ENCODE assay signal across 18 cellular contexts in the genomic region with DNA sequence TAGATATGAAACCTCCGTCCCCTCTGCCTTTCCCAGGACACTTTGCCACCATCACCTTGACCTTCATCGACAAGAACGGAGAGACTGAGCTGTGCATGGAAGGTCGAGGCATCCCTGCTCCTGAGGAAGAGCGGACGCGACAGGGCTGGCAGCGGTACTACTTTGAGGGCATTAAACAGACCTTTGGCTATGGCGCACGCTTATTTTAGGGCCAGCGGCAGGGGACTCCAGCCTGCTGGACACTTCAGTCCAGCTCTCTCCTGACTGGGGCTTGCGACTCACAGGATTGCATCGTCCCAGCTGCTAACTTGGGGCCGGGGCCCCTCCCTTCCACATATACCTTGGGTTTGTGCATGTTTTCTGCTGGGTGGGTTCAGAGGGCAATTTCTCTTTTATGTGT. TPM values are rescaled to one million over a fixed set of nuclear protein-coding genes. Genes with fewer than 3 reads are reported as not detected.
DNase-seq lines count a peak whose midpoint lies in the region; ATAC-seq, FAIRE-seq and TF ChIP-seq lines count a peak whose summit lies in the region.
"Had no signal": no experiment of that assay in that cellular context is flagged by ENCODE, and none has a peak within 500 bp of the region (broad histone marks: within the 10 kb centered on the region; RNA-seq: fewer than 3 reads in every experiment).

No MANE protein-coding gene starts in this region.

- TF ChIP-seq EP300 in K562 (IDR thresholded peaks at IDR 0.05; ENCODE audit: low read length), result no peak

- no peak overlapping the region for H2BK20ac ChIP-seq in IMR-90 (ENCODE audit: low read depth, low read length)

- BruUV-seq in mammary epithelial cell (replicated peaks; lab: Mats Ljungman, UMichigan) (TSS peak; percentile 75), IMR-90 (replicated peaks; lab: Mats Ljungman, UMichigan) (TSS peak; percentile 60), K562 (replicated peaks; lab: Mats Ljungman, UMichigan) (TSS peak; percentile 56)

- H3K4ac ChIP-seq in IMR-90 (ENCODE audit: low read depth, low read length), result no peak overlapping the region
- no peak overlapping the region for H3K4ac ChIP-seq in trophoblast cell (ENCODE audit: low read depth, low read length)

- H4K8ac ChIP-seq in IMR-90 (ENCODE audit: low read depth in 2 of 2, low read length in 2 of 2), result no peak overlapping the region
- no peak overlapping the region for H4K8ac ChIP-seq in trophoblast cell (ENCODE audit: low read depth, low read length)

- in situ Hi-C loops in mammary epithelial cell (cut with MboI; ENCODE audit: low sequenced_read_pairs in 2 of 2) (loop anchor here in 1 of 2 donors (25.0 kb wide), 1 partner anchor 243 kb away; a partner anchor contains a TSS), IMR-90 (cut with MboI; ENCODE audit: low sequenced_read_pairs) (loop anchor here (10.0 kb wide), 1 partner anchor 246 kb away; no protein-coding TSS in a partner anchor), K562 (cut with MboI) (no loop called here)

- no peak overlapping the region for H4K12ac ChIP-seq in trophoblast cell (ENCODE audit: low read depth, low read length)

- H3K27ac ChIP-seq in mammary epithelial cell (ENCODE audit: insufficient read depth, low read depth, low read length), result no peak overlapping the region
- H3K27ac ChIP-seq in breast epithelium, result no peak overlapping the region
- no peak overlapping the region for H3K27ac ChIP-seq in IMR-90 (ENCODE audit: insufficient read depth, low read length)
- no peak overlapping the region for H3K27ac ChIP-seq in K562 (ENCODE audit: extremely low read depth, low read depth, low read length)
- no peak overlapping the region for H3K27ac ChIP-seq in trophoblast cell (ENCODE audit: low read depth, low read length)
- H3K27ac ChIP-seq in small intestine (ENCODE audit: low read depth in 1 of 2, low read length in 1 of 2), result no peak overlapping the region
- H3K27ac ChIP-seq: SJSA1 had no signal

- H4K91ac ChIP-seq in IMR-90 (ENCODE audit: insufficient read depth, low read depth, low read length) (no peak overlapping the region), trophoblast cell (ENCODE audit: low read depth, low read length) (no peak overlapping the region)

- H2BK120ac ChIP-seq in IMR-90 (ENCODE audit: low read depth, low read length), result no peak overlapping the region
- H2BK120ac ChIP-seq in trophoblast cell (ENCODE audit: insufficient read depth, low read length, poor library complexity), result no peak overlapping the region

- no peak overlapping the region for H3K23ac ChIP-seq in IMR-90 (ENCODE audit: low read depth, low read length)
- H3K23ac ChIP-seq in trophoblast cell (ENCODE audit: low read length), result no peak overlapping the region

- H2AK5ac ChIP-seq in IMR-90 (ENCODE audit: low read depth, low read length), result no peak overlapping the region
- H2AK5ac ChIP-seq in trophoblast cell (ENCODE audit: low read length), result no peak overlapping the region

- H2AFZ ChIP-seq in mammary epithelial cell (ENCODE audit: low read depth, low read length), result no peak overlapping the region
- no peak overlapping the region for H2AFZ ChIP-seq in IMR-90 (replicated peaks; ENCODE audit: low read length, poor library complexity)
- H2AFZ ChIP-seq in K562 (ENCODE audit: low read depth, low read length), result no peak overlapping the region
- H2AFZ ChIP-seq in trophoblast cell (ENCODE audit: insufficient read depth, low read length, poor library complexity), result no peak overlapping the region

- intact Hi-C loops in mammary epithelial cell (cut with micrococcal nuclease), result no loop called here
- intact Hi-C loops in breast epithelium (cut with DNase I; ENCODE audit: low total_unique reads), result loop anchor here (5.0 kb wide), 1 partner anchor 687 kb away; no protein-coding TSS in a partner anchor
- intact Hi-C loops in IMR-90 (cut with micrococcal nuclease), result no loop called here
- intact Hi-C loops in K562 (cut with micrococcal nuclease), result no loop called here

- TF ChIP-seq POLR2A in breast epithelium (IDR thresholded peaks at IDR 0.05) (no peak), IMR-90 (IDR thresholded peaks at IDR 0.05; ENCODE audit: low read depth, low read length) (no peak), K562 (conservative IDR thresholded peaks at IDR 0.05) (no peak)

- POLR2A ChIA-PET in IMR-90 (lab: Charles Lee; ENCODE audit: unreplicated experiment), result no interaction called here
- POLR2A ChIA-PET in K562 (lab: Yijun Ruan, JAX), result interaction anchor here (2.2 kb wide), 1 partner anchor 11 kb away, joined by 7 read pairs; a partner anchor contains a TSS

- H2BK15ac ChIP-seq in IMR-90 (ENCODE audit: low read depth, low read length), result no peak overlapping the region

- no peaks in the 10 kb centered on the region; the same call in 1 of the 2 replicates for H3K9me1 ChIP-seq in IMR-90 (ENCODE audit: insufficient read depth, low read length)
- H3K9me1 ChIP-seq in K562 (ENCODE audit: control insufficient read depth, insufficient read depth, low read length), result no peaks in the 10 kb centered on the region

- TF ChIP-seq RAD21 in IMR-90 (IDR thresholded peaks at IDR 0.05; ENCODE audit: low read length) (no peak), K562 (CRISPR knock-in tag; conservative IDR thresholded peaks at IDR 0.05 in 1 of 2, IDR thresholded peaks at IDR 0.05 in 1 of 2) (no peak)

- H3K79me1 ChIP-seq in IMR-90 (ENCODE audit: low read depth in 1 of 2, low read length in 2 of 2), result no peaks in the 10 kb centered on the region
- no peaks in the 10 kb centered on the region for H3K79me1 ChIP-seq in trophoblast cell (ENCODE audit: low read length)

- H3K36me3 ChIP-seq in mammary epithelial cell (ENCODE audit: insufficient read depth, low read length) (peaks cover 29% of the 10 kb centered on the region), breast epithelium (peaks cover 7% of the 10 kb centered on the region), IMR-90 (ENCODE audit: control insufficient read depth, insufficient read depth, low read length) (peaks cover 27% of the 10 kb centered on the region), K562 (ENCODE audit: control insufficient read depth, insufficient read depth, low read length) (peaks cover 48% of the 10 kb centered on the region; the same call in 2 of the 3 replicates), trophoblast cell (ENCODE audit: control insufficient read depth in 1 of 2, insufficient read depth in 2 of 2, low read length in 2 of 2) (peaks cover 25 to 40% of the 10 kb centered on the region in 2 experiments), small intestine (ENCODE audit: control insufficient read depth in 2 of 2, insufficient read depth in 2 of 2, low read length in 2 of 2) (peaks cover 13 to 23% of the 10 kb centered on the region in 2 donors)

- dilution Hi-C loops in mammary epithelial cell (cut with HindIII; ENCODE audit: low sequenced_read_pairs), result no loop called here
- dilution Hi-C loops in IMR-90 (cut with HindIII; ENCODE audit: low sequenced_read_pairs, unreplicated experiment), result no loop called here

- H2BK5ac ChIP-seq in IMR-90 (ENCODE audit: low read depth, low read length, poor library complexity, severe bottlenecking), result no peak overlapping the region
- no peak overlapping the region for H2BK5ac ChIP-seq in trophoblast cell (ENCODE audit: low read depth, low read length, poor library complexity)

- H3K9me3 ChIP-seq in mammary epithelial cell (replicated peaks; ENCODE audit: insufficient read depth, low read length) (no peaks in the 10 kb centered on the region), breast epithelium (no peaks in the 10 kb centered on the region), IMR-90 (ENCODE audit: control insufficient read depth, insufficient read depth, low read length) (no peaks in the 10 kb centered on the region), K562 (replicated peaks; ENCODE audit: control insufficient read depth, insufficient read depth, low read depth, low read length) (no peaks in the 10 kb centered on the region), trophoblast cell (ENCODE audit: insufficient read depth, low read depth, low read length) (no peaks in the 10 kb centered on the region), small intestine (ENCODE audit: control insufficient read depth, low read depth) (no peaks in the 10 kb centered on the region)
- H3K9me3 ChIP-seq: HAP-1, SJSA1 had no signal

- H3K14ac ChIP-seq in IMR-90 (replicated peaks; ENCODE audit: low read depth, low read length) (no peak overlapping the region), trophoblast cell (ENCODE audit: low read length) (no peak overlapping the region)

- no peak overlapping the region for H3K18ac ChIP-seq in IMR-90 (ENCODE audit: low read depth, low read length)
- H3K18ac ChIP-seq in trophoblast cell (ENCODE audit: low read length), result no peak overlapping the region

- H3K9ac ChIP-seq in mammary epithelial cell (ENCODE audit: insufficient read depth, low read length), result no peak overlapping the region
- no peak overlapping the region for H3K9ac ChIP-seq in IMR-90 (ENCODE audit: low read depth, low read length)
- no peak overlapping the region for H3K9ac ChIP-seq in K562 (ENCODE audit: insufficient read depth in 1 of 2, low read depth in 2 of 2, low read length in 2 of 2)
- H3K9ac ChIP-seq in trophoblast cell (ENCODE audit: low read length), result no peak overlapping the region

- 100% methylated on average over 11 of the region's 14 CpGs for WGBS in mammary epithelial cell (ENCODE audit: low coverage, missing lambda C conversion rate)
- 60% methylated on average over 1 of the region's 14 CpGs; no CpG with 5 or more reads in 1 of the 2 experiments for WGBS in IMR-90 (ENCODE audit: extremely low coverage in 2 of 2, insufficient read length in 1 of 2), 2 experiments
- 98% methylated on average over 9 of the region's 14 CpGs for WGBS in K562 (ENCODE audit: insufficient coverage, low coverage, missing lambda C conversion rate)
- WGBS in trophoblast cell (ENCODE audit: extremely low coverage, insufficient coverage, insufficient read length), result no CpG with 5 or more reads among the region's 14 CpGs
- WGBS in small intestine, 3 donors, result 84 to 89% (median 85%) methylated on average over 14 of the region's 14 CpGs

- CTCF ChIA-PET in mammary epithelial cell (lab: Charles Lee; ENCODE audit: low non-redundant PET) (no interaction called here), IMR-90 (lab: Yijun Ruan, JAX) (interaction anchor here (0.8 to 2.2 kb wide), 2 partner anchors 10 to 11 kb away, joined by 3 to 8 read pairs; no protein-coding TSS in a partner anchor), K562 (lab: Yijun Ruan, JAX; ENCODE audit: low intra/inter-chr PET ratio) (no interaction called here)

- ATAC-seq in IMR-90 (ENCODE audit: low read depth) (no peak), K562 (peak; percentile 75), HG03159 (IDR thresholded peaks at IDR 0.05; ENCODE audit: unreplicated experiment) (no peak)

- FAIRE-seq in K562 (lab: Jason Lieb, UNC) (no peak), small intestine (lab: Jason Lieb, UNC) (no peak)
- FAIRE-seq: A204.1 had no signal

- H3K4me3 ChIP-seq in mammary epithelial cell (replicated peaks in 1 of 3; ENCODE audit: insufficient read depth in 1 of 3, low read depth in 2 of 3, low read length in 3 of 3) (no peak overlapping the region), breast epithelium (no peak overlapping the region), IMR-90 (ENCODE audit: insufficient read depth, low read depth, low read length) (no peak overlapping the region), K562 (no peak overlapping the region), trophoblast cell (ENCODE audit: low read depth, low read length) (peak overlapping the region; percentile 15), small intestine (ENCODE audit: low read depth in 1 of 2, low read length in 2 of 2) (no peak overlapping the region)
- H3K4me3 ChIP-seq: HAP-1, SJSA1 had no signal

- H3K79me2 ChIP-seq in mammary epithelial cell (ENCODE audit: insufficient read depth, low read length) (no peaks in the 10 kb centered on the region), K562 (ENCODE audit: control insufficient read depth, insufficient read depth, low read length) (no peaks in the 10 kb centered on the region), trophoblast cell (ENCODE audit: control insufficient read depth, insufficient read depth, low read length, poor library complexity) (no peaks in the 10 kb centered on the region)

- no peak overlapping the region for H2AK9ac ChIP-seq in IMR-90 (replicated peaks; ENCODE audit: low read depth, low read length, poor library complexity)

- H3K4me2 ChIP-seq in mammary epithelial cell (ENCODE audit: insufficient read depth, low read depth, low read length) (no peak overlapping the region), IMR-90 (ENCODE audit: low read depth, low read length) (no peak overlapping the region), K562 (ENCODE audit: insufficient read depth, low read length) (no peak overlapping the region), trophoblast cell (ENCODE audit: low read length) (no peak overlapping the region)

- H3K27me3 ChIP-seq in mammary epithelial cell (ENCODE audit: insufficient read depth, low read length) (no peaks in the 10 kb centered on the region), breast epithelium (no peaks in the 10 kb centered on the region), IMR-90 (ENCODE audit: control insufficient read depth, insufficient read depth, low read length) (peaks cover 9% of the 10 kb centered on the region), K562 (ENCODE audit: control insufficient read depth in 2 of 2, insufficient read depth in 2 of 2, low read length in 2 of 2) (peaks cover 4 to 9% of the 10 kb centered on the region in 2 experiments; a peak in 4 of 5 replicates), trophoblast cell (ENCODE audit: insufficient read depth, low read length) (no peaks in the 10 kb centered on the region), small intestine (ENCODE audit: control insufficient read depth in 2 of 2, insufficient read depth in 2 of 2, low read length in 2 of 2) (no peaks in the 10 kb centered on the region)

- H4K20me1 ChIP-seq in mammary epithelial cell (ENCODE audit: insufficient read depth, low read length), result no peaks in the 10 kb centered on the region
- no peaks in the 10 kb centered on the region for H4K20me1 ChIP-seq in IMR-90 (ENCODE audit: insufficient read depth, low read length)
- no peaks in the 10 kb centered on the region for H4K20me1 ChIP-seq in K562 (replicated peaks; ENCODE audit: control insufficient read depth, insufficient read depth, low read length)

- H2BK12ac ChIP-seq in trophoblast cell (ENCODE audit: low read length), result no peak overlapping the region

- no peak overlapping the region for H3K56ac ChIP-seq in IMR-90 (ENCODE audit: extremely low read depth, insufficient read depth, low read length)

- H4K5ac ChIP-seq in IMR-90 (ENCODE audit: low read depth, low read length), result no peak overlapping the region

- H3K4me1 ChIP-seq in mammary epithelial cell (ENCODE audit: insufficient read depth, low read length) (no peaks in the 10 kb centered on the region), breast epithelium (no peaks in the 10 kb centered on the region), IMR-90 (ENCODE audit: control insufficient read depth, insufficient read depth, low read length) (no peaks in the 10 kb centered on the region), K562 (replicated peaks in 1 of 2; ENCODE audit: control insufficient read depth in 2 of 2, insufficient read depth in 2 of 2, low read length in 2 of 2) (no peaks in the 10 kb centered on the region), trophoblast cell (ENCODE audit: control insufficient read depth in 1 of 2, insufficient read depth in 2 of 2, low read length in 2 of 2) (no peaks in the 10 kb centered on the region), small intestine (ENCODE audit: control insufficient read depth in 2 of 2, insufficient read depth in 1 of 2, low read depth in 1 of 2, low read length in 1 of 2) (no peaks in the 10 kb centered on the region)
- H3K4me1 ChIP-seq: SJSA1 had no signal

- TF ChIP-seq CTCF in mammary epithelial cell (conservative IDR thresholded peaks at IDR 0.05 in 1 of 2, IDR thresholded peaks at IDR 0.05 in 1 of 2; ENCODE audit: extremely low read depth in 1 of 2, insufficient read depth in 1 of 2, low read depth in 1 of 2, low read length in 2 of 2) (no peak), breast epithelium (IDR thresholded peaks at IDR 0.05) (no peak), IMR-90 (conservative IDR thresholded peaks at IDR 0.05; ENCODE audit: low read depth, low read length) (no peak), K562 (IDR thresholded peaks at IDR 0.05 in 2 of 3, conservative IDR thresholded peaks at IDR 0.05 in 1 of 3; ENCODE audit: insufficient read depth in 2 of 3, low read depth in 1 of 3, low read length in 3 of 3) (no peak)

- DNase-seq in mammary epithelial cell (no peak), breast epithelium (ENCODE audit: low spot score in 2 of 2) (no peak), IMR-90 (no peak), K562 (ENCODE audit: extremely low read depth in 1 of 4, low spot score in 3 of 4) (no peak), trophoblast cell (peak; percentile 35 to 63), epidermal melanocyte (ENCODE audit: insufficient read length, low spot score) (no peak), small intestine (no peak)
- DNase-seq: C1 segment of cervical spinal cord, COR-L47, DMS53, KBM-7, NCI-H1417 treated with DMSO at 0.1 percent for 48 hours, NCI-H1930, NCI-H748 treated with DMSO at 0.1 percent for 48 hours had no signal

RNA-seq across cellular contexts. Expression of a gene that starts 11.1 kb away (rescaled TPM):
- total RNA-seq in mammary epithelial cell (100 to 1,000 TPM in 1 of 2 donors, 10 to 100 TPM in 1; 63.7 to 140 TPM), breast epithelium (100 to 1,000 TPM in 2 of 3 donors, 10 to 100 TPM in 1; 81.0 to 121 (median 110) TPM), IMR-90 (2012; rRNA removed) (152 and 166 TPM in 2 replicates), K562 (2014; rRNA removed) (144 and 157 TPM in 2 replicates), K562 (2014; rRNA removed; fragmentation: Illumina TruSeq; extraction: Trizol) (184 and 201 TPM in 2 replicates), K562 (2015; rRNA removed; fragmentation: Illumina TruSeq; extraction: Trizol) (193 and 197 TPM in 2 replicates), K562 (2021) (168 and 175 TPM in 2 replicates)
- polyA plus RNA-seq in mammary epithelial cell (224 TPM), IMR-90 (2012; rRNA removed) (190 and 252 TPM in 2 replicates), K562 (2011; rRNA removed) (137 and 208 TPM in 2 replicates), K562 (2014; fragmentation: Illumina TruSeq; extraction: Trizol) (282 and 317 TPM in 2 replicates), K562 (2014; fragmentation: Nextera tagmentation; extraction: Ambion mirVana) (10 to 100 TPM; 41.4 to 75.1 TPM), K562 (2014; rRNA removed) (202 and 232 TPM in 2 replicates), small intestine (10 to 100 TPM; 57.3 to 90.8 (median 80.7) TPM)
- polyA minus RNA-seq in mammary epithelial cell, result 311 TPM
- polyA plus RNA-seq in IMR-90 (2012; cell fraction: cytosol; rRNA removed), result 97.8 and 134 TPM in 2 replicates
- 42.3 and 94.5 TPM in 2 replicates for polyA plus RNA-seq in IMR-90 (2012; cell fraction: nucleus; rRNA removed; ENCODE audit: low replicate concordance)
- 54.8 and 74.6 TPM in 2 replicates for total RNA-seq in K562 (2011; cell fraction: chromatin; rRNA removed; ENCODE audit: low replicate concordance)
- total RNA-seq in K562 (2011; cell fraction: nucleolus; rRNA removed), result 43.2 and 44.5 TPM in 2 replicates
- total RNA-seq in K562 (2011; cell fraction: nucleoplasm; rRNA removed), result 51.8 and 61.0 TPM in 2 replicates
- 162 and 171 TPM in 2 replicates for polyA plus RNA-seq in K562 (2011; cell fraction: cytosol; rRNA removed)
- polyA plus RNA-seq in K562 (2011; cell fraction: nucleus; rRNA removed), result 49.9 and 55.0 TPM in 2 replicates
- 62.9 and 128 TPM in 2 replicates for polyA plus RNA-seq in K562 (2012)
- polyA minus RNA-seq in K562 (2011; rRNA and poly(A)+ RNA removed), result 227 and 265 TPM in 2 replicates
- polyA minus RNA-seq in K562 (2011; cell fraction: cytosol; rRNA and poly(A)+ RNA removed), result 77.3 and 97.7 TPM in 2 replicates
- 15.5 and 36.1 TPM in 2 replicates for polyA minus RNA-seq in K562 (2011; cell fraction: nucleus; rRNA and poly(A)+ RNA removed)
- 98.3 and 100 TPM in 2 replicates for polyA plus RNA-seq in trophoblast cell (2013)

RNA-seq across cellular contexts. Expression of a gene that starts 11.6 kb away (rescaled TPM):
- total RNA-seq in mammary epithelial cell, result 10 to 100 TPM; 15.3 to 25.7 TPM
- 14.9 TPM for polyA plus RNA-seq in mammary epithelial cell
- 26.4 TPM for polyA minus RNA-seq in mammary epithelial cell
- total RNA-seq in breast epithelium, result 10 to 100 TPM; 14.7 to 25.9 (median 19.2) TPM
- 32.2 and 43.0 TPM in 2 replicates for total RNA-seq in IMR-90 (2012; rRNA removed)
- 17.2 and 19.0 TPM in 2 replicates for polyA plus RNA-seq in IMR-90 (2012; rRNA removed)
- polyA plus RNA-seq in IMR-90 (2012; cell fraction: cytosol; rRNA removed), result 7.5 and 11.2 TPM in 2 replicates
- 6.8 and 34.7 TPM in 2 replicates for polyA plus RNA-seq in IMR-90 (2012; cell fraction: nucleus; rRNA removed; ENCODE audit: low replicate concordance)
- total RNA-seq in K562 (2011; cell fraction: chromatin; rRNA removed; ENCODE audit: low replicate concordance), result 22.8 and 28.7 TPM in 2 replicates
- total RNA-seq in K562 (2011; cell fraction: nucleolus; rRNA removed), result 16.3 and 18.5 TPM in 2 replicates
- 18.0 and 19.5 TPM in 2 replicates for total RNA-seq in K562 (2011; cell fraction: nucleoplasm; rRNA removed)
- 7.9 and 8.1 TPM in 2 replicates for total RNA-seq in K562 (2014; rRNA removed)
- total RNA-seq in K562 (2014; rRNA removed; fragmentation: Illumina TruSeq; extraction: Trizol), result 10.0 and 12.3 TPM in 2 replicates
- total RNA-seq in K562 (2015; rRNA removed; fragmentation: Illumina TruSeq; extraction: Trizol), result 9.4 and 9.9 TPM in 2 replicates
- total RNA-seq in K562 (2021), result 8.6 and 9.2 TPM in 2 replicates
- 23.8 and 25.6 TPM in 2 replicates for polyA plus RNA-seq in K562 (2011; rRNA removed)
- polyA plus RNA-seq in K562 (2011; cell fraction: cytosol; rRNA removed), result 11.4 and 19.1 TPM in 2 replicates
- polyA plus RNA-seq in K562 (2011; cell fraction: nucleus; rRNA removed), result 22.9 and 27.2 TPM in 2 replicates
- polyA plus RNA-seq in K562 (2012), result 7.8 and 14.1 TPM in 2 replicates
- 13.1 and 15.1 TPM in 2 replicates for polyA plus RNA-seq in K562 (2014; fragmentation: Illumina TruSeq; extraction: Trizol)
- polyA plus RNA-seq in K562 (2014; fragmentation: Nextera tagmentation; extraction: Ambion mirVana), result 10 to 100 TPM in 1 of 2 experiments, 1 to 10 TPM in 1; 5.7 to 10.5 TPM
- 7.0 and 9.4 TPM in 2 replicates for polyA plus RNA-seq in K562 (2014; rRNA removed)
- polyA minus RNA-seq in K562 (2011; rRNA and poly(A)+ RNA removed), result 25.9 and 26.4 TPM in 2 replicates
- polyA minus RNA-seq in K562 (2011; cell fraction: cytosol; rRNA and poly(A)+ RNA removed), result 9.1 and 12.3 TPM in 2 replicates
- 12.8 and 21.5 TPM in 2 replicates for polyA minus RNA-seq in K562 (2011; cell fraction: nucleus; rRNA and poly(A)+ RNA removed)
- polyA plus RNA-seq in trophoblast cell (2013), result 18.6 and 19.9 TPM in 2 replicates
- polyA plus RNA-seq in small intestine, result 10 to 100 TPM in 2 of 3 donors, 1 to 10 TPM in 1; 9.5 to 13.0 (median 12.5) TPM

RNA-seq across cellular contexts. Expression of a gene that starts 29.6 kb away (rescaled TPM):
- total RNA-seq in mammary epithelial cell (under 1 TPM; 0.17 to 0.38 TPM), breast epithelium (under 1 TPM in 2 of 3 donors, not detected in 1; 0.32 to 0.59 TPM), IMR-90 (2012; rRNA removed) (under 0.01 TPM in 2 replicates), K562 (2014; rRNA removed) (0.24 TPM in 1 of 2 replicates, not detected in the other), K562 (2014; rRNA removed; fragmentation: Illumina TruSeq; extraction: Trizol) (not detected in 2 replicates), K562 (2015; rRNA removed; fragmentation: Illumina TruSeq; extraction: Trizol) (not detected in 2 replicates), K562 (2021) (0.11 TPM in 1 of 2 replicates, not detected in the other)
- polyA plus RNA-seq in mammary epithelial cell (0.16 TPM), IMR-90 (2012; rRNA removed) (0.12 and 0.19 TPM in 2 replicates), K562 (2011; rRNA removed) (0.04 and 0.08 TPM in 2 replicates), K562 (2014; fragmentation: Illumina TruSeq; extraction: Trizol) (not detected in 2 replicates), K562 (2014; fragmentation: Nextera tagmentation; extraction: Ambion mirVana) (not detected), K562 (2014; rRNA removed) (not detected in 2 replicates), small intestine (under 1 TPM in 1 of 3 donors, not detected in 2; 0.01 TPM)
- polyA minus RNA-seq in mammary epithelial cell, result 5.4 TPM
- 0.07 and 0.11 TPM in 2 replicates for polyA plus RNA-seq in IMR-90 (2012; cell fraction: cytosol; rRNA removed)
- 0.14 and 0.16 TPM in 2 replicates for polyA plus RNA-seq in IMR-90 (2012; cell fraction: nucleus; rRNA removed; ENCODE audit: low replicate concordance)
- 0.49 TPM in 1 of 2 replicates, not detected in the other for total RNA-seq in K562 (2011; cell fraction: chromatin; rRNA removed; ENCODE audit: low replicate concordance)
- 0.17 and 0.66 TPM in 2 replicates for total RNA-seq in K562 (2011; cell fraction: nucleolus; rRNA removed)
- total RNA-seq in K562 (2011; cell fraction: nucleoplasm; rRNA removed), result 0.29 and 0.84 TPM in 2 replicates
- polyA plus RNA-seq in K562 (2011; cell fraction: cytosol; rRNA removed), result not detected in 2 replicates
- 0.18 and 0.35 TPM in 2 replicates for polyA plus RNA-seq in K562 (2011; cell fraction: nucleus; rRNA removed)
- not detected in 2 replicates for polyA plus RNA-seq in K562 (2012)
- polyA minus RNA-seq in K562 (2011; rRNA and poly(A)+ RNA removed), result not detected in 2 replicates
- not detected in 2 replicates for polyA minus RNA-seq in K562 (2011; cell fraction: cytosol; rRNA and poly(A)+ RNA removed)
- 0.33 and 0.40 TPM in 2 replicates for polyA minus RNA-seq in K562 (2011; cell fraction: nucleus; rRNA and poly(A)+ RNA removed)
- polyA plus RNA-seq in trophoblast cell (2013), result 26.2 and 34.1 TPM in 2 replicates
- total RNA-seq: SJSA1 had no signal

RNA-seq across cellular contexts. Expression of a gene that starts 45.7 kb away (rescaled TPM):
- total RNA-seq in mammary epithelial cell (under 1 TPM; under 0.01 to 0.33 TPM), breast epithelium (1 to 10 TPM in 1 of 3 donors, under 1 TPM in 1, not detected in 1; 0.48 to 1.3 TPM), IMR-90 (2012; rRNA removed) (under 0.01 TPM in 2 replicates), K562 (2014; rRNA removed) (0.36 and 0.45 TPM in 2 replicates), K562 (2014; rRNA removed; fragmentation: Illumina TruSeq; extraction: Trizol) (0.29 and 0.32 TPM in 2 replicates), K562 (2015; rRNA removed; fragmentation: Illumina TruSeq; extraction: Trizol) (0.23 and 0.29 TPM in 2 replicates), K562 (2021) (0.18 TPM in 2 replicates)
- polyA plus RNA-seq in mammary epithelial cell (0.09 TPM), IMR-90 (2012; rRNA removed) (0.06 and 0.14 TPM in 2 replicates), K562 (2011; rRNA removed) (0.72 and 0.85 TPM in 2 replicates), K562 (2014; fragmentation: Illumina TruSeq; extraction: Trizol) (0.37 and 0.39 TPM in 2 replicates), K562 (2014; fragmentation: Nextera tagmentation; extraction: Ambion mirVana) (under 1 TPM; 0.30 to 0.52 TPM), K562 (2014; rRNA removed) (0.15 and 0.47 TPM in 2 replicates), small intestine (under 1 TPM; 0.12 to 0.45 (median 0.27) TPM)
- polyA minus RNA-seq in mammary epithelial cell, result not detected
- not detected in 2 replicates for polyA plus RNA-seq in IMR-90 (2012; cell fraction: cytosol; rRNA removed)
- polyA plus RNA-seq in IMR-90 (2012; cell fraction: nucleus; rRNA removed; ENCODE audit: low replicate concordance), result 0.20 and 0.47 TPM in 2 replicates
- total RNA-seq in K562 (2011; cell fraction: chromatin; rRNA removed; ENCODE audit: low replicate concordance), result 0.83 and 2.5 TPM in 2 replicates
- total RNA-seq in K562 (2011; cell fraction: nucleolus; rRNA removed), result 0.83 and 0.92 TPM in 2 replicates
- total RNA-seq in K562 (2011; cell fraction: nucleoplasm; rRNA removed), result 1.8 and 2.3 TPM in 2 replicates
- 0.34 and 0.52 TPM in 2 replicates for polyA plus RNA-seq in K562 (2011; cell fraction: cytosol; rRNA removed)
- polyA plus RNA-seq in K562 (2011; cell fraction: nucleus; rRNA removed), result 1.3 and 1.6 TPM in 2 replicates
- polyA plus RNA-seq in K562 (2012), result 0.14 and 0.17 TPM in 2 replicates
- polyA minus RNA-seq in K562 (2011; rRNA and poly(A)+ RNA removed), result 0.36 and 0.70 TPM in 2 replicates
- not detected in 2 replicates for polyA minus RNA-seq in K562 (2011; cell fraction: cytosol; rRNA and poly(A)+ RNA removed)
- 0.27 and 0.44 TPM in 2 replicates for polyA minus RNA-seq in K562 (2011; cell fraction: nucleus; rRNA and poly(A)+ RNA removed)
- 0.15 and 0.22 TPM in 2 replicates for polyA plus RNA-seq in trophoblast cell (2013)
- total RNA-seq: SJSA1 had no signal

Comparison
In these comparisons a context has a peak if more than half of its experiments do, and no peak if none do; other contexts are left out.
1. DNase-seq: peak in trophoblast cell (2 of 2); none in mammary epithelial cell (single experiment), breast epithelium (0 of 2), IMR-90 (single experiment), K562 (0 of 4), epidermal melanocyte (single experiment) and small intestine (single experiment).